In the genomic region with DNA sequence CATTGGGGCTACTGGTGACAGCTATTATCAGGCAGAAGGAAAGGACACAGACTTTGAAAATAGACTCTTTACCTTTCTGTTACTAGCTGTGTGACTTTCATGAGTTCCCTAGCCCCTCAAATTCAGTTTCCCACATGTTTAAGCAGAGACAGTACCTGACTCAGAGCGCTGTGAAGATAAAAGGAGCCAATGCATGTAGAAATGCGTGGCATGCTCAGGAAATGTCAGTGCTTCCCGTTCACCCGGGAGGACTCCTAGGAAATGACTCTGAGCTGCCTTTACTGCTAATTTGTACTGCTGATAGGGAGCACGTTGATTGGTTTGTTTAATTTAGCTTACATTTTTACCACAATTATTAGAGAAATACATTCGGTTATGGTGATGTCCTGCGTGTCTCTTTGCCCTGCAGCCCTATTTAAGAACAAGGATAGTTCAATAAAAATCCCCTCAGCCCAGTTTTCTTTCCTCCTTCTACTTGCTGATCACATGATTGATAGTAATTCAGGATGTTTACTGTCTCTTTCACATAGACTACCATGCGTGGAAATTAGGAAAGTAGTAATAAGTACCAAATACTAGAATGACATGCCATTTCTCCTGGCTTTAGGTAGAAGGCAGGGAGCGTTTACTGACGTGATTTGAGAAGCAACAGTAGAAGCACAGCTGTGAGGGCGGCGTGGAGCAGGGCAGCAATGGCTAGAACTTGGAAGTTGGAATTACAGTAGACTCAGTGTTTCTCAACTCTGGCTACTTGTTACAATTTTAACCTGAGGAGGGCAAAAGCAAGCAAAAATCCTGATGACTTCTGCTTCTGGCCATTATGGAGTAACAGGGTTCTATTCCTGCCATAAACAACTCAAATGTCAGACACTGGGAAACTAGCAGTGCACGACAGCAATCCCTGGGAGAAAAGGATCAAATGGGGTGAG, we compare ENCODE assay signal across 1 cellular context.
TF ChIP-seq lines count a peak whose summit lies in the region.

No MANE protein-coding gene starts in this region.

TF ChIP-seq in K562, 482 proteins besides CTCF, POLR2A, EP300 and RAD21 (continued from another document and continues in another):
- TF ChIP-seq ARNT (IDR thresholded peaks at IDR 0.05) (peak in 1 of 2 experiments; percentile 53; a peak in 2 of 4 replicates), ELF4 (CRISPR knock-in tag; IDR thresholded peaks at IDR 0.05) (no peak), SAFB (IDR thresholded peaks at IDR 0.05; ENCODE audit: borderline replicate concordance, low read depth, low read length) (no peak), KDM5B (IDR thresholded peaks at IDR 0.05; ENCODE audit: insufficient replicate concordance, low read depth, low read length) (peak; percentile 88), ESRRB (CRISPR knock-in tag; IDR thresholded peaks at IDR 0.05; ENCODE audit: borderline replicate concordance) (no peak), NR1H2 (CRISPR knock-in tag; IDR thresholded peaks at IDR 0.05) (no peak), PML (IDR thresholded peaks at IDR 0.05; ENCODE audit: low read length) (0 out of 2 replicates have a peak, but pooled peaks have one; percentile 13), MECOM (CRISPR knock-in tag; IDR thresholded peaks at IDR 0.05) (peak; percentile 39; the same call in 1 of the 2 replicates), DNMT1 (IDR thresholded peaks at IDR 0.05) (no peak), CBFA2T3 (IDR thresholded peaks at IDR 0.05) (no peak), ZNF551 (CRISPR knock-in tag; IDR thresholded peaks at IDR 0.05) (peak; percentile 55; the same call in 1 of the 2 replicates), LARP7 (IDR thresholded peaks at IDR 0.05) (no peak), ZNF589 (CRISPR knock-in tag; IDR thresholded peaks at IDR 0.05; ENCODE audit: low read depth) (peak; percentile 38; the same call in 1 of the 2 replicates), RHOXF2B (CRISPR knock-in tag; conservative IDR thresholded peaks at IDR 0.05) (0 out of 2 replicates have a peak, but pooled peaks have one; percentile 25), ZNF668 (CRISPR knock-in tag; IDR thresholded peaks at IDR 0.05) (0 out of 2 replicates have a peak, but pooled peaks have one; percentile 69), POLR2B (IDR thresholded peaks at IDR 0.05; ENCODE audit: low read depth, partially characterized antibody) (peak; percentile 51), NFRKB (IDR thresholded peaks at IDR 0.05; ENCODE audit: low read depth) (peak; percentile 84), ZNF24 (IDR thresholded peaks at IDR 0.05) (peak; percentile 54; the same call in 1 of the 2 replicates), ZNF766 (CRISPR knock-in tag; conservative IDR thresholded peaks at IDR 0.05) (peak; percentile 19; the same call in 1 of the 2 replicates), TAF9B (IDR thresholded peaks at IDR 0.05; ENCODE audit: partially characterized antibody) (peak; percentile 54), SMAD4 (CRISPR knock-in tag; conservative IDR thresholded peaks at IDR 0.05) (peak; percentile 43; the same call in 1 of the 2 replicates), TAF1 (IDR thresholded peaks at IDR 0.05; ENCODE audit: control insufficient read depth, extremely low read depth, insufficient read depth, low read length, severe bottlenecking) (peak; percentile 22), CXXC5 (CRISPR knock-in tag; IDR thresholded peaks at IDR 0.05) (peak; percentile 41; the same call in 1 of the 2 replicates), ZNF644 (tag; IDR thresholded peaks at IDR 0.05; ENCODE audit: low read depth) (peak; percentile 78; the same call in 1 of the 2 replicates), ZNF174 (CRISPR knock-in tag; IDR thresholded peaks at IDR 0.05) (no peak), RBBP5 (IDR thresholded peaks at IDR 0.05; ENCODE audit: borderline replicate concordance, insufficient read depth, low read length, poor library complexity, severe bottlenecking) (no peak), ZNF224 (CRISPR knock-in tag; IDR thresholded peaks at IDR 0.05) (peak; percentile 41; the same call in 1 of the 2 replicates), KLF16 (IDR thresholded peaks at IDR 0.05) (no peak), SMARCC2 (IDR thresholded peaks at IDR 0.05; ENCODE audit: low read depth) (peak; percentile 21; the same call in 1 of the 2 replicates), ETV6 (IDR thresholded peaks at IDR 0.05; ENCODE audit: borderline replicate concordance in 1 of 2, low read depth in 2 of 2, low read length in 1 of 2) (0 out of 4 replicates have a peak, but pooled peaks of 1 of the 2 experiments have one; percentile 21), ETV6 (CRISPR knock-in tag; IDR thresholded peaks at IDR 0.05; ENCODE audit: borderline replicate concordance) (no peak), RFX1 (IDR thresholded peaks at IDR 0.05) (no peak; the same call in 1 of the 2 replicates), ELF2 (CRISPR knock-in tag; IDR thresholded peaks at IDR 0.05) (0 out of 2 replicates have a peak, but pooled peaks have one; percentile 58)
- TF ChIP-seq, protein P1, sequence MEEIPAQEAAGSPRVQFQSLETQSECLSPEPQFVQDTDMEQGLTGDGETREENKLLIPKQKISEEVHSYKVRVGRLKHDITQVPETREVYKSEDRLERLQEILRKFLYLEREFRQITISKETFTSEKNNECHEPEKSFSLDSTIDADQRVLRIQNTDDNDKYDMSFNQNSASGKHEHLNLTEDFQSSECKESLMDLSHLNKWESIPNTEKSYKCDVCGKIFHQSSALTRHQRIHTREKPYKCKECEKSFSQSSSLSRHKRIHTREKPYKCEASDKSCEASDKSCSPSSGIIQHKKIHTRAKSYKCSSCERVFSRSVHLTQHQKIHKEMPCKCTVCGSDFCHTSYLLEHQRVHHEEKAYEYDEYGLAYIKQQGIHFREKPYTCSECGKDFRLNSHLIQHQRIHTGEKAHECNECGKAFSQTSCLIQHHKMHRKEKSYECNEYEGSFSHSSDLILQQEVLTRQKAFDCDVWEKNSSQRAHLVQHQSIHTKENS (CRISPR knock-in tag; IDR thresholded peaks at IDR 0.05): 0 out of 2 replicates have a peak, but pooled peaks have one; percentile 35
- TF ChIP-seq, protein P2, sequence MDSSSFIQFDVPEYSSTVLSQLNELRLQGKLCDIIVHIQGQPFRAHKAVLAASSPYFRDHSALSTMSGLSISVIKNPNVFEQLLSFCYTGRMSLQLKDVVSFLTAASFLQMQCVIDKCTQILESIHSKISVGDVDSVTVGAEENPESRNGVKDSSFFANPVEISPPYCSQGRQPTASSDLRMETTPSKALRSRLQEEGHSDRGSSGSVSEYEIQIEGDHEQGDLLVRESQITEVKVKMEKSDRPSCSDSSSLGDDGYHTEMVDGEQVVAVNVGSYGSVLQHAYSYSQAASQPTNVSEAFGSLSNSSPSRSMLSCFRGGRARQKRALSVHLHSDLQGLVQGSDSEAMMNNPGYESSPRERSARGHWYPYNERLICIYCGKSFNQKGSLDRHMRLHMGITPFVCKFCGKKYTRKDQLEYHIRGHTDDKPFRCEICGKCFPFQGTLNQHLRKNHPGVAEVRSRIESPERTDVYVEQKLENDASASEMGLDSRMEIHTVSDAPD (CRISPR knock-in tag; IDR thresholded peaks at IDR 0.05): no peak
- TF ChIP-seq, protein P3, sequence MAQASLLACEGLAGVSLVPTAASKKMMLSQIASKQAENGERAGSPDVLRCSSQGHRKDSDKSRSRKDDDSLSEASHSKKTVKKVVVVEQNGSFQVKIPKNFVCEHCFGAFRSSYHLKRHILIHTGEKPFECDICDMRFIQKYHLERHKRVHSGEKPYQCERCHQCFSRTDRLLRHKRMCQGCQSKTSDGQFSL (CRISPR knock-in tag; IDR thresholded peaks at IDR 0.05): no peak
- TF ChIP-seq, protein P3 (tag; IDR thresholded peaks at IDR 0.05): peak in 1 of 2 experiments; percentile 60; a peak in 2 of 4 replicates
- TF ChIP-seq, protein P4, sequence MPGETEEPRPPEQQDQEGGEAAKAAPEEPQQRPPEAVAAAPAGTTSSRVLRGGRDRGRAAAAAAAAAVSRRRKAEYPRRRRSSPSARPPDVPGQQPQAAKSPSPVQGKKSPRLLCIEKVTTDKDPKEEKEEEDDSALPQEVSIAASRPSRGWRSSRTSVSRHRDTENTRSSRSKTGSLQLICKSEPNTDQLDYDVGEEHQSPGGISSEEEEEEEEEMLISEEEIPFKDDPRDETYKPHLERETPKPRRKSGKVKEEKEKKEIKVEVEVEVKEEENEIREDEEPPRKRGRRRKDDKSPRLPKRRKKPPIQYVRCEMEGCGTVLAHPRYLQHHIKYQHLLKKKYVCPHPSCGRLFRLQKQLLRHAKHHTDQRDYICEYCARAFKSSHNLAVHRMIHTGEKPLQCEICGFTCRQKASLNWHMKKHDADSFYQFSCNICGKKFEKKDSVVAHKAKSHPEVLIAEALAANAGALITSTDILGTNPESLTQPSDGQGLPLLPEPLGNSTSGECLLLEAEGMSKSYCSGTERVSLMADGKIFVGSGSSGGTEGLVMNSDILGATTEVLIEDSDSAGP (CRISPR knock-in tag; IDR thresholded peaks at IDR 0.05): 0 out of 2 replicates have a peak, but pooled peaks have one; percentile 23
- TF ChIP-seq, protein P5, sequence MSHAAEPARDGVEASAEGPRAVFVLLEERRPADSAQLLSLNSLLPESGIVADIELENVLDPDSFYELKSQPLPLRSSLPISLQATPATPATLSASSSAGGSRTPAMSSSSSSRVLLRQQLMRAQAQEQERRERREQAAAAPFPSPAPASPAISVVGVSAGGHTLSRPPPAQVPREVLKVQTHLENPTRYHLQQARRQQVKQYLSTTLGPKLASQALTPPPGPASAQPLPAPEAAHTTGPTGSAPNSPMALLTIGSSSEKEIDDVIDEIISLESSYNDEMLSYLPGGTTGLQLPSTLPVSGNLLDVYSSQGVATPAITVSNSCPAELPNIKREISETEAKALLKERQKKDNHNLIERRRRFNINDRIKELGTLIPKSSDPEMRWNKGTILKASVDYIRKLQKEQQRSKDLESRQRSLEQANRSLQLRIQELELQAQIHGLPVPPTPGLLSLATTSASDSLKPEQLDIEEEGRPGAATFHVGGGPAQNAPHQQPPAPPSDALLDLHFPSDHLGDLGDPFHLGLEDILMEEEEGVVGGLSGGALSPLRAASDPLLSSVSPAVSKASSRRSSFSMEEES (CRISPR knock-in tag; IDR thresholded peaks at IDR 0.05): peak; percentile 89
- TF ChIP-seq, protein P6, sequence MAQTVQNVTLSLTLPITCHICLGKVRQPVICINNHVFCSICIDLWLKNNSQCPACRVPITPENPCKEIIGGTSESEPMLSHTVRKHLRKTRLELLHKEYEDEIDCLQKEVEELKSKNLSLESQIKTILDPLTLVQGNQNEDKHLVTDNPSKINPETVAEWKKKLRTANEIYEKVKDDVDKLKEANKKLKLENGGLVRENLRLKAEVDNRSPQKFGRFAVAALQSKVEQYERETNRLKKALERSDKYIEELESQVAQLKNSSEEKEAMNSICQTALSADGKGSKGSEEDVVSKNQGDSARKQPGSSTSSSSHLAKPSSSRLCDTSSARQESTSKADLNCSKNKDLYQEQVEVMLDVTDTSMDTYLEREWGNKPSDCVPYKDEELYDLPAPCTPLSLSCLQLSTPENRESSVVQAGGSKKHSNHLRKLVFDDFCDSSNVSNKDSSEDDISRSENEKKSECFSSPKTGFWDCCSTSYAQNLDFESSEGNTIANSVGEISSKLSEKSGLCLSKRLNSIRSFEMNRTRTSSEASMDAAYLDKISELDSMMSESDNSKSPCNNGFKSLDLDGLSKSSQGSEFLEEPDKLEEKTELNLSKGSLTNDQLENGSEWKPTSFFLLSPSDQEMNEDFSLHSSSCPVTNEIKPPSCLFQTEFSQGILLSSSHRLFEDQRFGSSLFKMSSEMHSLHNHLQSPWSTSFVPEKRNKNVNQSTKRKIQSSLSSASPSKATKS (CRISPR knock-in tag; IDR thresholded peaks at IDR 0.05): peak; percentile 78; the same call in 1 of the 2 replicates
- TF ChIP-seq, protein P7, sequence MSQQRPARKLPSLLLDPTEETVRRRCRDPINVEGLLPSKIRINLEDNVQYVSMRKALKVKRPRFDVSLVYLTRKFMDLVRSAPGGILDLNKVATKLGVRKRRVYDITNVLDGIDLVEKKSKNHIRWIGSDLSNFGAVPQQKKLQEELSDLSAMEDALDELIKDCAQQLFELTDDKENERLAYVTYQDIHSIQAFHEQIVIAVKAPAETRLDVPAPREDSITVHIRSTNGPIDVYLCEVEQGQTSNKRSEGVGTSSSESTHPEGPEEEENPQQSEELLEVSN (IDR thresholded peaks at IDR 0.05; ENCODE audit: borderline replicate concordance in 1 of 2, extremely low read depth in 1 of 2, insufficient read depth in 1 of 2, insufficient read length in 1 of 2, low read depth in 1 of 2, low read length in 1 of 2, poor library complexity in 1 of 2, severe bottlenecking in 1 of 2): peak in 1 of 2 experiments; percentile 53
- TF ChIP-seq, protein P8, sequence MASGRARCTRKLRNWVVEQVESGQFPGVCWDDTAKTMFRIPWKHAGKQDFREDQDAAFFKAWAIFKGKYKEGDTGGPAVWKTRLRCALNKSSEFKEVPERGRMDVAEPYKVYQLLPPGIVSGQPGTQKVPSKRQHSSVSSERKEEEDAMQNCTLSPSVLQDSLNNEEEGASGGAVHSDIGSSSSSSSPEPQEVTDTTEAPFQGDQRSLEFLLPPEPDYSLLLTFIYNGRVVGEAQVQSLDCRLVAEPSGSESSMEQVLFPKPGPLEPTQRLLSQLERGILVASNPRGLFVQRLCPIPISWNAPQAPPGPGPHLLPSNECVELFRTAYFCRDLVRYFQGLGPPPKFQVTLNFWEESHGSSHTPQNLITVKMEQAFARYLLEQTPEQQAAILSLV (tag; IDR thresholded peaks at IDR 0.05): no peak
- TF ChIP-seq, protein P9, sequence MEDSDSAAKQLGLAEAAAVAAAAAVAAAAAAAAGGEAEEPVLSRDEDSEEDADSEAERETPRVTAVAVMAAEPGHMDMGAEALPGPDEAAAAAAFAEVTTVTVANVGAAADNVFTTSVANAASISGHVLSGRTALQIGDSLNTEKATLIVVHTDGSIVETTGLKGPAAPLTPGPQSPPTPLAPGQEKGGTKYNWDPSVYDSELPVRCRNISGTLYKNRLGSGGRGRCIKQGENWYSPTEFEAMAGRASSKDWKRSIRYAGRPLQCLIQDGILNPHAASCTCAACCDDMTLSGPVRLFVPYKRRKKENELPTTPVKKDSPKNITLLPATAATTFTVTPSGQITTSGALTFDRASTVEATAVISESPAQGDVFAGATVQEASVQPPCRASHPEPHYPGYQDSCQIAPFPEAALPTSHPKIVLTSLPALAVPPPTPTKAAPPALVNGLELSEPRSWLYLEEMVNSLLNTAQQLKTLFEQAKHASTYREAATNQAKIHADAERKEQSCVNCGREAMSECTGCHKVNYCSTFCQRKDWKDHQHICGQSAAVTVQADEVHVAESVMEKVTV (CRISPR knock-in tag; IDR thresholded peaks at IDR 0.05): no peak
- TF ChIP-seq, protein P10, sequence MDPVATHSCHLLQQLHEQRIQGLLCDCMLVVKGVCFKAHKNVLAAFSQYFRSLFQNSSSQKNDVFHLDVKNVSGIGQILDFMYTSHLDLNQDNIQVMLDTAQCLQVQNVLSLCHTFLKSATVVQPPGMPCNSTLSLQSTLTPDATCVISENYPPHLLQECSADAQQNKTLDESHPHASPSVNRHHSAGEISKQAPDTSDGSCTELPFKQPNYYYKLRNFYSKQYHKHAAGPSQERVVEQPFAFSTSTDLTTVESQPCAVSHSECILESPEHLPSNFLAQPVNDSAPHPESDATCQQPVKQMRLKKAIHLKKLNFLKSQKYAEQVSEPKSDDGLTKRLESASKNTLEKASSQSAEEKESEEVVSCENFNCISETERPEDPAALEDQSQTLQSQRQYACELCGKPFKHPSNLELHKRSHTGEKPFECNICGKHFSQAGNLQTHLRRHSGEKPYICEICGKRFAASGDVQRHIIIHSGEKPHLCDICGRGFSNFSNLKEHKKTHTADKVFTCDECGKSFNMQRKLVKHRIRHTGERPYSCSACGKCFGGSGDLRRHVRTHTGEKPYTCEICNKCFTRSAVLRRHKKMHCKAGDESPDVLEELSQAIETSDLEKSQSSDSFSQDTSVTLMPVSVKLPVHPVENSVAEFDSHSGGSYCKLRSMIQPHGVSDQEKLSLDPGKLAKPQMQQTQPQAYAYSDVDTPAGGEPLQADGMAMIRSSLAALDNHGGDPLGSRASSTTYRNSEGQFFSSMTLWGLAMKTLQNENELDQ (CRISPR knock-in tag; IDR thresholded peaks at IDR 0.05; ENCODE audit: borderline replicate concordance): no peak; the same call in 1 of the 2 replicates
